In the genomic region with DNA sequence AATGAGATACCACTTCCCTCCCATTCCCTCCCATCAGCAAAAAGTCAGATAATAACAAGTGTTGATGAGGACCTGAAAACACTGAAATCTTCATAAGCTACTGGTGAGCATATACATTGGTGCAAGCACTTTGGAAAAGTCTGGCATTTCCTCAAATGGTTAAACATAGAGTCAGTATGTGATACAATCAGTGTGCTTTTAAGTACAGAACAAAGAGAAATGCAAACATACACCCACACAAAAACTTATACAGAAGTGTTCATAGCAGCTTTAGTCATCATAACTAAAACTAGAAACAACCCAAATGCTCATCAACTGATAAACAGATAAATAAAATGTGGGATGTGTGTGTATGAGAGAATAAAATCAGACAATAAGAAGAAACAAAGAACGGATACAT, we compare ENCODE assay signal across 25 cellular contexts.
"Had no signal": no experiment of that assay in that cellular context is flagged by ENCODE, and none has a peak within 500 bp of the region (broad histone marks: within the 10 kb centered on the region; RNA-seq: fewer than 3 reads in every experiment).

No MANE protein-coding gene starts in this region.

- ATAC-seq: activated CD8-positive, alpha-beta memory T cell treated with anti-CD3 and anti-CD28 coated beads, Interleukin-2, amount 10 ng/mL, durations not matched to agents 7 days and 5 days had no signal

- H3K27me3 ChIP-seq: brain microvascular endothelial cell, MG63 had no signal

- H3K4me3 ChIP-seq: coronary artery, MG63 had no signal

- H3K27me3 Mint-ChIP-seq: activated CD8-positive, alpha-beta memory T cell treated with anti-CD3 and anti-CD28 coated beads, Interleukin-2, amount 10 ng/mL, durations not matched to agents 7 days and 5 days; IgD-negative memory B cell had no signal

- H3K36me3 ChIP-seq: brain microvascular endothelial cell, MG63 had no signal

- FAIRE-seq: TTC549 had no signal

- H3K9me3 Mint-ChIP-seq: IgD-negative memory B cell had no signal

- H3K4me3 Mint-ChIP-seq: activated CD8-positive, alpha-beta memory T cell treated with anti-CD3 and anti-CD28 coated beads, Interleukin-2, amount 10 ng/mL, durations not matched to agents 7 days and 5 days; IgD-negative memory B cell had no signal

- DNase-seq: activated CD4-positive, alpha-beta T cell treated with anti-CD3 and anti-CD28 coated beads for 4 hours; activated CD4-positive, alpha-beta T cell treated with anti-CD3 and anti-CD28 coated beads, Interleukin-2, amount 50 U/mL, for 48 hours; activated CD4-positive, CD25-positive, alpha-beta regulatory T cell; activated CD8-positive, alpha-beta memory T cell treated with anti-CD3 and anti-CD28 coated beads, Interleukin-2, amount 10 ng/mL, durations not matched to agents 7 days and 5 days; activated gamma-delta T cell treated with Interleukin-2 at 50 U/mL for 16 hours; activated naive CD4-positive, alpha-beta T cell treated with anti-CD3 and anti-CD28 coated beads, Interleukin-2, amount 50 U/mL, for 16 hours; brain microvascular endothelial cell; caudate nucleus; KG1; MG63; MV-4-11; NCI-H1092 treated with DMSO at 0.1 percent for 48 hours; NCI-H1694; NCI-H2029; NCI-H2107; NCI-H2171 treated with DMSO at 0.1 percent for 48 hours; NCI-H226; NCI-H526; NCI-H82; SIG-M5; T-helper 2 cell; T1000 had no signal

- H3K27ac Mint-ChIP-seq: activated CD8-positive, alpha-beta memory T cell treated with anti-CD3 and anti-CD28 coated beads, Interleukin-2, amount 10 ng/mL, durations not matched to agents 7 days and 5 days; IgD-negative memory B cell had no signal
